In the genomic region with DNA sequence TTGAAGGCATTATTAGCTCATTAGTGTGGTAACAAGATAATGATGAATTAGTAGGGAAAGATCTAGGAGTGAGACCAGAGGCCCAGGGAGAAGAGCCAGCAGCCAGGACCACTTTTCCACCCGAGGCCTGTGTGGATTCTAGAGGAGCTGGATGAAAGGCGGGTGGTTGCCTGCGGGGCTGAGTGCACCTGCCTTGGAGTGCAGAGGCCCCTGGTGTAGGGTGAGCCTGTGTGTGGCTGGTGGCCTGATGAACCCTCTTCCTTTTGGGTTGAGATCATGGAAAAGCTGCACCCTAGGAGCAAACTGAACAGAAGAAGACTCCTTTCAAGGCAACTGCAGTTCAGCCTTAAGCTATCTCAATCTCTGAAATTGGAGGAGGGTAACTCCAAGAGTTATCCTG, we compare ENCODE assay signal across 1 cellular context.
TF ChIP-seq lines count a peak whose summit lies in the region.

No MANE protein-coding gene starts in this region.

TF ChIP-seq in endothelial cell of umbilical vein, 7 proteins besides CTCF, POLR2A, EP300 and RAD21 (continued from another document):
- TF ChIP-seq FOS (IDR thresholded peaks at IDR 0.05; ENCODE audit: borderline replicate concordance, insufficient read depth, low read length) = no peak
- no peak for TF ChIP-seq MAX (IDR thresholded peaks at IDR 0.05; ENCODE audit: insufficient read depth, insufficient read length)
- no peak for TF ChIP-seq GATA2 (IDR thresholded peaks at IDR 0.05; ENCODE audit: insufficient read depth, insufficient read length, low read depth, low read length)
- TF ChIP-seq POLR2AphosphoS5 (IDR thresholded peaks at IDR 0.05; ENCODE audit: insufficient read depth, low read depth, low read length) = no peak
- TF ChIP-seq MYC (IDR thresholded peaks at IDR 0.05; ENCODE audit: low read depth, low read length) = no peak
- no peak for TF ChIP-seq EZH2 (IDR thresholded peaks at IDR 0.05; ENCODE audit: borderline replicate concordance, low read depth, low read length, severe bottlenecking)
TF ChIP-seq in endothelial cell of umbilical vein: peak in this region for 0.
